13 cellular contexts compared by ENCODE assay signal in the genomic region with DNA sequence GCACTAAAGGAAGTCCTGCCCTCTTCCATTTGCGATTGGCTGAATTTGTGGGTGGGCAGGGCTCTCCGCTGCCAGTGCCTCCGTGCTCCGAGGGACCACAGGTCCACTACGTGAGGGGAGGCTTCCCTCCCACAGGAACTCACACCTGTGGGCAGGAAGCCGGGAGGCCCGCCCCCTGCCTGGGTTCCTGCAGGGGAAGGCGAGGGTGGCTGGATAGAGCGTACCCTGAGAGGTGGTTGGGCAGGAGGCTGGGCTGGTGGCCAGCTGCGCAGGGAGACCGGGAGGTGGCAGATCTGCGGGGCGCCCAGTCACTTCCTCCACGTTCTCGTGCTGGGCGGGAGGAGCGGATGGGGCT. TPM values are rescaled to one million over a fixed set of nuclear protein-coding genes. Genes with fewer than 3 reads are reported as not detected.
A peak's percentile ranks its signal among the peaks of the same experiment; 100 is the strongest.
DNase-seq lines count a peak whose midpoint lies in the region; ATAC-seq and TF ChIP-seq lines count a peak whose summit lies in the region.
"Had no signal": no experiment of that assay in that cellular context is flagged by ENCODE, and none has a peak within 500 bp of the region (broad histone marks: within the 10 kb centered on the region; RNA-seq: fewer than 3 reads in every experiment).

No MANE protein-coding gene starts in this region.

- POLR2A ChIA-PET in MCF 10A (lab: Yijun Ruan, JAX) (no interaction called here), WTC11 (lab: Charles Lee) (no interaction called here)

- no peaks in the 10 kb centered on the region for H3K27me3 Mint-ChIP-seq in MCF 10A (ENCODE audit: insufficient read depth, unreplicated experiment)
- H3K27me3 Mint-ChIP-seq in WTC11 (ENCODE audit: low read depth), result no peaks in the 10 kb centered on the region
- H3K27me3 Mint-ChIP-seq in type B pancreatic cell, result no peaks in the 10 kb centered on the region

- no peak for TF ChIP-seq POLR2A in breast epithelium (IDR thresholded peaks at IDR 0.05)

- intact Hi-C loops in breast epithelium (cut with DNase I; ENCODE audit: low total_unique reads), result no loop called here
- intact Hi-C loops in MCF 10A (cut with micrococcal nuclease), result no loop called here
- intact Hi-C loops in upper lobe of right lung (cut with DNase I), result no loop called here

- no peaks in the 10 kb centered on the region for H3K9me3 ChIP-seq in breast epithelium
- no peaks in the 10 kb centered on the region for H3K9me3 ChIP-seq in upper lobe of right lung
- H3K9me3 ChIP-seq: colonic mucosa, thyroid gland had no signal

- TF ChIP-seq CTCF in breast epithelium (IDR thresholded peaks at IDR 0.05) (no peak), MCF 10A (IDR thresholded peaks at IDR 0.05; ENCODE audit: unreplicated experiment) (no peak), WTC11 (IDR thresholded peaks at IDR 0.05) (no peak), upper lobe of right lung (IDR thresholded peaks at IDR 0.05) (no peak), type B pancreatic cell (conservative IDR thresholded peaks at IDR 0.05) (no peak)

- peaks cover 20% of the 10 kb centered on the region for H3K4me1 Mint-ChIP-seq in MCF 10A (ENCODE audit: insufficient read depth, unreplicated experiment)
- peaks cover 21% of the 10 kb centered on the region for H3K4me1 Mint-ChIP-seq in WTC11
- H3K4me1 Mint-ChIP-seq in type B pancreatic cell (ENCODE audit: unreplicated experiment), result no peaks in the 10 kb centered on the region

- no peaks in the 10 kb centered on the region for H3K9me3 Mint-ChIP-seq in MCF 10A (ENCODE audit: unreplicated experiment)
- H3K9me3 Mint-ChIP-seq in WTC11, result peaks cover 12% of the 10 kb centered on the region
- no peaks in the 10 kb centered on the region for H3K9me3 Mint-ChIP-seq in type B pancreatic cell

- H3K27ac ChIP-seq in breast epithelium (peak overlapping the region in 1 of 2 donors; percentile 36), upper lobe of right lung (no peak overlapping the region)
- H3K27ac ChIP-seq: colonic mucosa, thyroid gland had no signal

- CTCF ChIA-PET in MCF 10A (lab: Yijun Ruan, JAX) (no interaction called here), WTC11 (lab: Charles Lee) (no interaction called here)

- H3K4me3 Mint-ChIP-seq in MCF 10A (ENCODE audit: unreplicated experiment) (no peak overlapping the region), WTC11 (no peak overlapping the region), type B pancreatic cell (no peak overlapping the region)
- H3K4me3 Mint-ChIP-seq: neural crest cell had no signal

- H3K36me3 Mint-ChIP-seq in MCF 10A (ENCODE audit: insufficient read depth, unreplicated experiment) (peaks cover 29% of the 10 kb centered on the region), WTC11 (peaks cover 32% of the 10 kb centered on the region), type B pancreatic cell (peaks cover 16% of the 10 kb centered on the region)

- H3K4me3 ChIP-seq in breast epithelium, result peak overlapping the region; percentile 19 to 63 (median 45)
- no peak overlapping the region for H3K4me3 ChIP-seq in upper lobe of right lung
- H3K4me3 ChIP-seq: colonic mucosa, thyroid gland had no signal

- peak; percentile 84 for ATAC-seq in WTC11
- ATAC-seq in left lobe of liver, result peak; percentile 8
- ATAC-seq in upper lobe of right lung, result peak; percentile 62
- ATAC-seq in GM21515 (IDR thresholded peaks at IDR 0.05; ENCODE audit: unreplicated experiment), result no peak
- no peak for ATAC-seq in HG03469 (IDR thresholded peaks at IDR 0.05; ENCODE audit: unreplicated experiment)

- H3K27me3 ChIP-seq in breast epithelium, result no peaks in the 10 kb centered on the region
- no peaks in the 10 kb centered on the region for H3K27me3 ChIP-seq in upper lobe of right lung
- H3K27me3 ChIP-seq: colonic mucosa, thyroid gland had no signal

- BruUV-seq in MCF 10A (replicated peaks; lab: Mats Ljungman, UMichigan), result no TSS peak

- DNase-seq in breast epithelium (ENCODE audit: low spot score in 2 of 2) (no peak), MCF 10A (ENCODE audit: unreplicated experiment) (no peak), WTC11 (ENCODE audit: low spot score) (peak; percentile 27), left lobe of liver (ENCODE audit: low spot score) (peak; percentile 48), upper lobe of right lung (peak; percentile 61), type B pancreatic cell (ENCODE audit: extremely low spot score, unreplicated experiment) (no peak)
- DNase-seq: ACHN, colonic mucosa, NCI-H774, thyroid gland had no signal

- H3K36me3 ChIP-seq in breast epithelium (peaks cover under 1% of the 10 kb centered on the region), upper lobe of right lung (peaks cover 18% of the 10 kb centered on the region)

- H3K4me1 ChIP-seq in breast epithelium (no peaks in the 10 kb centered on the region), upper lobe of right lung (no peaks in the 10 kb centered on the region)
- H3K4me1 ChIP-seq: colonic mucosa had no signal

- H3K27ac Mint-ChIP-seq in MCF 10A (ENCODE audit: low read depth, unreplicated experiment) (no peak overlapping the region), WTC11 (no peak overlapping the region), type B pancreatic cell (no peak overlapping the region)

TF ChIP-seq in WTC11, 78 proteins besides CTCF, POLR2A, EP300 and RAD21:
- TF ChIP-seq NFATC4 (CRISPR knock-in tag; IDR thresholded peaks at IDR 0.05) (peak; percentile 23; the same call in 1 of the 2 replicates), ELF4 (CRISPR knock-in tag; IDR thresholded peaks at IDR 0.05; ENCODE audit: low read depth) (no peak), NFYB (CRISPR knock-in tag; conservative IDR thresholded peaks at IDR 0.05; ENCODE audit: low read depth) (peak; percentile 56)

RNA-seq across cellular contexts. Expression of a gene that starts 47.0 kb away (rescaled TPM):
- total RNA-seq in breast epithelium (1 to 10 TPM in 2 of 3 donors, under 1 TPM in 1; 0.64 to 3.3 (median 1.2) TPM), MCF 10A (2022) (not detected in 2 replicates), WTC11 (2021) (0.34 to 0.48 TPM (median 0.37 TPM) in 3 replicates), left lobe of liver (0.18 TPM), upper lobe of right lung (not detected), type B pancreatic cell (ENCODE audit: low replicate concordance) (0.76 and 0.87 TPM in 2 replicates)
- total RNA-seq: colonic mucosa, neural crest cell, thyroid gland had no signal

Comparison
In these comparisons a context has a peak if more than half of its experiments do, and no peak if none do; other contexts are left out.
1. DNase-seq: peak in WTC11 (single experiment), left lobe of liver (single experiment) and upper lobe of right lung (single experiment); none in breast epithelium (0 of 2), MCF 10A (single experiment) and type B pancreatic cell (single experiment).
2. ATAC-seq: peak in WTC11 (single experiment), left lobe of liver (single experiment) and upper lobe of right lung (single experiment); none in GM21515 (single experiment) and HG03469 (single experiment).